Comparison of ENCODE assay signal across 17 cellular contexts in the genomic region with DNA sequence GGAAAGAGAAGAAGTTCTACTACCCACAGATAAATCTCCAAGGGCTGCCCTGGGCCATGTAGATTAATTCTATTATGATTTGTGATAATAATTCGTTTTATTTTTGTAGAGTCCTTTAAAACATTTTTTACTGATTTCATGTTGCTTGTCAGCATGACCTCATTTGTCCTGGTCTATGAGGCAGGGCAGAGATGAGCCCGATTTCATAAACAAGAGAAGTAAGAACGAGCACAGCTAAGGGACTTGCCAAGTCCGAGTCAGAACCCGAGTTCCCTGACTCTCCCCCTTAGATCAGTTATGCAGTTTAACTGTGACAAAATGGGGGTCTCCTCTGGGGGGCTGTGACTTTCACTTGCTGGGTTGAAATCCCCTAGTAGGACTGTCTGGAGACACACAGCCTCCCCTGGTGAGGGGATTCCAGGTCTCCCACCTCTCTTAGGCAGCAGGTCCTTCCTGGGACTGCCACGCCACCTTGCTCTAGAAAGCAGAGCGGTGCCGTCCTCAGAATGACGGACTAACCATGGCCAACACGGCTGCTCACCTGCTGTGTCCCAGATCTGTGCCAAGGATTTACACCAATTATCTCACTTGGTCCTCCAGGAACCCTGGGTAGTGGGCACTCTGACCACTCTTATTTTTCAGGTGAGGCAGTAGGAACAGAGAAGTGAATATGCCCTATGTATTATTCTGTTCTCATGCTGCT. TPM values are rescaled to one million over a fixed set of nuclear protein-coding genes. Genes with fewer than 3 reads are reported as not detected.
DNase-seq lines count a peak whose midpoint lies in the region; ATAC-seq, FAIRE-seq and TF ChIP-seq lines count a peak whose summit lies in the region.
"Had no signal": no experiment of that assay in that cellular context is flagged by ENCODE, and none has a peak within 500 bp of the region (broad histone marks: within the 10 kb centered on the region; RNA-seq: fewer than 3 reads in every experiment).

No MANE protein-coding gene starts in this region.

- TF ChIP-seq CTCF in HEK293 (tag by site-specific recombination; IDR thresholded peaks at IDR 0.05) (no peak), H1 (IDR thresholded peaks at IDR 0.05; ENCODE audit: control extremely low read depth in 1 of 3, insufficient read depth in 1 of 3, low read depth in 1 of 3, low read length in 3 of 3) (no peak)

- H3K4ac ChIP-seq in H1 (replicated peaks; ENCODE audit: insufficient read length, low read depth, low read length), result peak overlapping the region; percentile 79

- H3K4me1 ChIP-seq in HEK293 (ENCODE audit: control insufficient read depth, insufficient read depth, low read length), result no peaks in the 10 kb centered on the region
- H3K4me1 ChIP-seq in H1 (replicated peaks in 1 of 4; ENCODE audit: control insufficient read depth in 3 of 4, insufficient read depth in 4 of 4, low read length in 3 of 4), result peaks cover 0 to 7% (median 5%) of the 10 kb centered on the region in 4 experiments; a peak in 6 of 7 replicates
- peaks cover 6% of the 10 kb centered on the region for H3K4me1 ChIP-seq in stomach smooth muscle (ENCODE audit: control insufficient read depth, insufficient read depth, low read length)

- no peak for TF ChIP-seq EP300 in H1 (IDR thresholded peaks at IDR 0.05; ENCODE audit: borderline replicate concordance in 1 of 2, low read depth in 2 of 2, low read length in 2 of 2)

- H3K27ac ChIP-seq in HEK293 (ENCODE audit: extremely low read depth, low read depth, low read length), result no peak overlapping the region
- no peak overlapping the region for H3K27ac ChIP-seq in H1 (ENCODE audit: low read depth, low read length)
- peak overlapping the region; percentile 37 for H3K27ac ChIP-seq in stomach smooth muscle (ENCODE audit: low read length)
- H3K27ac ChIP-seq: SK-N-MC had no signal

- H4K5ac ChIP-seq in H1 (ENCODE audit: insufficient read length, low read depth, low read length), result peak overlapping the region; percentile 10

- no peak for TF ChIP-seq RAD21 in H1 (IDR thresholded peaks at IDR 0.05 in 1 of 2, conservative IDR thresholded peaks at IDR 0.05 in 1 of 2; ENCODE audit: low read depth in 2 of 2, low read length in 2 of 2)

- no peak overlapping the region for H4K91ac ChIP-seq in H1 (replicated peaks; ENCODE audit: insufficient read length, low read length)

- H3K14ac ChIP-seq in H1 (ENCODE audit: insufficient read length), result no peak overlapping the region

- H4K8ac ChIP-seq in H1 (ENCODE audit: extremely low read depth, insufficient read depth, low read length), result no peak overlapping the region; the same call in 1 of the 2 replicates

- no peak overlapping the region for H2AFZ ChIP-seq in H1 (ENCODE audit: low read length)

- DNase-seq in H1 (ENCODE audit: low read depth in 1 of 2, low spot score in 2 of 2), result no peak
- DNase-seq in kidney tubule cell (ENCODE audit: low spot score), result peak; percentile 30
- DNase-seq in NCI-H774 (lab: John Stamatoyannopoulos, UW), result no peak
- DNase-seq: activated B cell treated with CpG ODN at 0.5 μM for 24 hours; CD8-positive, alpha-beta memory T cell; NCI-H1092 treated with DMSO at 0.1 percent for 48 hours; NCI-H524 had no signal

- no peak overlapping the region for H3K9ac ChIP-seq in H1 (replicated peaks in 1 of 4; ENCODE audit: extremely low read depth in 1 of 4, low read depth in 3 of 4, low read length in 3 of 4)
- H3K9ac ChIP-seq in stomach smooth muscle (ENCODE audit: low read length in 2 of 2), result no peak overlapping the region

- FAIRE-seq in H1 (lab: Jason Lieb, UNC), result no peak
- FAIRE-seq: endothelial cell of umbilical vein, islet of Langerhans had no signal

- no peaks in the 10 kb centered on the region for H4K20me1 ChIP-seq in H1 (replicated peaks in 1 of 2; ENCODE audit: control insufficient read depth in 1 of 2, insufficient read depth in 2 of 2, low read length in 2 of 2)

- no peaks in the 10 kb centered on the region for H3K79me2 ChIP-seq in H1 (ENCODE audit: control insufficient read depth in 1 of 2, insufficient read depth in 2 of 2, low read length in 2 of 2)

- H3K23ac ChIP-seq in H1 (ENCODE audit: insufficient read length), result no peak overlapping the region

- 88% methylated on average over 10 of the region's 10 CpGs; no CpG with 5 or more reads in 1 of the 2 experiments for whole genome bisulfite sequencing in H1 (ENCODE audit: extremely low coverage in 1 of 2, insufficient coverage in 1 of 2, insufficient read length in 1 of 2, insufficient replicate concordance in 2 of 2, low coverage in 1 of 2, low lambda C conversion rate in 2 of 2, missing lambda C conversion rate in 1 of 2), 2 experiments

- H3K9me3 ChIP-seq in HEK293 (ENCODE audit: control insufficient read depth, insufficient read depth, low read depth, low read length) (no peaks in the 10 kb centered on the region), H1 (ENCODE audit: insufficient read depth in 2 of 2, low read depth in 1 of 2, low read length in 1 of 2) (no peaks in the 10 kb centered on the region), stomach smooth muscle (ENCODE audit: control insufficient read depth in 2 of 2, low read length in 2 of 2) (no peaks in the 10 kb centered on the region)

- no peak for TF ChIP-seq POLR2A in H1 (IDR thresholded peaks at IDR 0.05; ENCODE audit: control extremely low read depth in 1 of 2, low read depth in 2 of 2, low read length in 2 of 2)

- peak overlapping the region; percentile 50 for H2BK120ac ChIP-seq in H1 (replicated peaks; ENCODE audit: low read depth, low read length)

- H3K4me3 ChIP-seq in HEK293 (ENCODE audit: low read depth, low read length), result no peak overlapping the region
- H3K4me3 ChIP-seq in H1 (ENCODE audit: extremely low read depth in 1 of 4, insufficient read depth in 2 of 4, low read depth in 3 of 4, low read length in 4 of 4), result no peak overlapping the region
- H3K4me3 ChIP-seq in stomach smooth muscle (ENCODE audit: low read length in 2 of 2), result peak overlapping the region in 1 of 2 donors; percentile 25
- H3K4me3 ChIP-seq: SK-N-MC had no signal

- H3K23me2 ChIP-seq in H1 (ENCODE audit: low read depth, low read length), result no peaks in the 10 kb centered on the region

- peak overlapping the region; percentile 29; the same call in 1 of the 2 replicates for H2BK12ac ChIP-seq in H1 (ENCODE audit: low read depth, low read length)

- H2BK20ac ChIP-seq in H1 (ENCODE audit: low read length), result no peak overlapping the region

- POLR2A ChIA-PET in HEK293 (lab: Yijun Ruan, JAX), result no interaction called here
- POLR2A ChIA-PET in H1 (lab: Charles Lee; ENCODE audit: partially characterized antibody), result no interaction called here

- no peak overlapping the region for H2BK5ac ChIP-seq in H1 (ENCODE audit: low read depth, low read length)

- no peak overlapping the region for H3K4me2 ChIP-seq in H1 (ENCODE audit: insufficient read depth in 1 of 2, low read depth in 2 of 2, low read length in 2 of 2)

- no peaks in the 10 kb centered on the region for H3K79me1 ChIP-seq in H1 (ENCODE audit: low read depth, low read length)

- no peak overlapping the region for H2BK15ac ChIP-seq in H1 (ENCODE audit: low read length)

- H3K18ac ChIP-seq in H1 (ENCODE audit: extremely low read depth, low read length), result no peak overlapping the region

- no peak for ATAC-seq in GM21423 (IDR thresholded peaks at IDR 0.05; ENCODE audit: unreplicated experiment)
- ATAC-seq in HG02588 (IDR thresholded peaks at IDR 0.05; ENCODE audit: unreplicated experiment), result no peak
- no peak for ATAC-seq in HG03469 (IDR thresholded peaks at IDR 0.05; ENCODE audit: unreplicated experiment)
- ATAC-seq: natural killer cell treated with Interleukin-12 subunit alpha and Interleukin-12 subunit beta and Interleukin-15 and Interleukin-18, amount 100 ng/mL, for 72 hours; stimulated activated memory B cell treated with anti-CD40 and anti-IgM and Interleukin-4, amounts not matched to agents 10 μg/mL and 1 μg/mL and 100 μg/mL, for 72 hours had no signal

- no peak overlapping the region for H2AK5ac ChIP-seq in H1 (ENCODE audit: low read depth, low read length)

- no peak overlapping the region for H3K56ac ChIP-seq in H1 (replicated peaks; ENCODE audit: insufficient read length, low read depth, low read length)

- CTCF ChIA-PET in HEK293 (lab: Yijun Ruan, JAX), result interaction anchor here (0.6 to 1.1 kb wide), 2 partner anchors 9 to 171 kb away, joined by 3 read pairs; no protein-coding TSS in a partner anchor
- CTCF ChIA-PET in H1 (lab: Charles Lee; ENCODE audit: partially characterized antibody), result interaction anchor here (0.9 to 1.4 kb wide), 2 partner anchors 74 to 170 kb away, joined by 3 to 5 read pairs; no protein-coding TSS in a partner anchor

- H3K27me3 ChIP-seq in H1 (replicated peaks in 1 of 4; ENCODE audit: control insufficient read depth in 3 of 4, extremely low read depth in 1 of 4, insufficient read depth in 3 of 4, low read length in 3 of 4) (no peaks in the 10 kb centered on the region), stomach smooth muscle (ENCODE audit: control insufficient read depth in 1 of 2, insufficient read depth in 2 of 2, low read length in 2 of 2) (peaks cover 0 to 5% of the 10 kb centered on the region in 2 donors)

- no peaks in the 10 kb centered on the region for H3K36me3 ChIP-seq in HEK293 (ENCODE audit: control insufficient read depth in 2 of 2, insufficient read depth in 1 of 2, low read length in 2 of 2)
- H3K36me3 ChIP-seq in H1 (ENCODE audit: control insufficient read depth in 2 of 4, insufficient read depth in 4 of 4, low read length in 3 of 4), result no peaks in the 10 kb centered on the region
- no peaks in the 10 kb centered on the region for H3K36me3 ChIP-seq in stomach smooth muscle (ENCODE audit: control insufficient read depth in 2 of 2, insufficient read depth in 2 of 2, low read length in 2 of 2)

TF ChIP-seq in HEK293, 187 proteins besides CTCF, POLR2A, EP300 and RAD21 (continues in another document):
- 0 out of 2 replicates have a peak, but pooled peaks have one; percentile 13 for TF ChIP-seq ZIC2 (tag by site-specific recombination; IDR thresholded peaks at IDR 0.05)
- no peak for TF ChIP-seq ZNF792 (tag by site-specific recombination; IDR thresholded peaks at IDR 0.05)
- no peak for TF ChIP-seq ZNF211 (tag by site-specific recombination; IDR thresholded peaks at IDR 0.05; ENCODE audit: low read depth)

TF ChIP-seq in H1, 55 proteins besides CTCF, POLR2A, EP300 and RAD21 (continues in another document):
- no peak for TF ChIP-seq FOSL1 (IDR thresholded peaks at IDR 0.05; ENCODE audit: insufficient read depth, low read depth, low read length)
- TF ChIP-seq, protein P1, sequence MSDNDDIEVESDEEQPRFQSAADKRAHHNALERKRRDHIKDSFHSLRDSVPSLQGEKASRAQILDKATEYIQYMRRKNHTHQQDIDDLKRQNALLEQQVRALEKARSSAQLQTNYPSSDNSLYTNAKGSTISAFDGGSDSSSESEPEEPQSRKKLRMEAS (IDR thresholded peaks at IDR 0.05), result no peak

RNA-seq across cellular contexts. Expression of a gene that starts 31.0 kb away (rescaled TPM):
- total RNA-seq in H1 (2021; fragmentation: NEBNext Ultra II Directional; extraction: Animal tissue kit (Norgen Biotek cat#: 25700)), result 173 and 180 TPM in 2 replicates
- polyA plus RNA-seq in H1 (2011; rRNA removed), result 113 and 169 TPM in 2 replicates
- polyA plus RNA-seq in H1 (2011; cell fraction: cytosol; rRNA removed), result 96.2 TPM
- 219 TPM for polyA plus RNA-seq in H1 (2011; cell fraction: nucleus; rRNA removed)
- 59.8 to 90.9 TPM (median 83.4 TPM) in 4 replicates for polyA plus RNA-seq in H1 (2012, experiment 1 of 2)
- polyA plus RNA-seq in H1 (2012, experiment 2 of 2), result 63.6 TPM
- 44.3 TPM for polyA plus RNA-seq in H1 (2013, experiment 1 of 2)
- polyA plus RNA-seq in H1 (2013, experiment 2 of 2), result 44.2 TPM
- polyA minus RNA-seq in H1 (2011; rRNA and poly(A)+ RNA removed), result 81.6 and 128 TPM in 2 replicates
- 90.1 TPM for polyA minus RNA-seq in H1 (2011; cell fraction: cytosol; rRNA and poly(A)+ RNA removed)
- polyA minus RNA-seq in H1 (2011; cell fraction: nucleus; rRNA and poly(A)+ RNA removed), result 162 TPM
- total RNA-seq: activated B cell treated with CpG ODN at 0.5 μM for 24 hours had no signal
